23 cellular contexts compared by ENCODE assay signal in genomic region chr3:189727191-189727590, GRCh38.
"Had no signal": no experiment of that assay in that cellular context is flagged by ENCODE, and none has a peak within 500 bp of the region (broad histone marks: within the 10 kb centered on the region; RNA-seq: fewer than 3 reads in every experiment).

No MANE protein-coding gene starts in this region.

- H3K9me3 ChIP-seq: left lung, lower lobe of right lung, pancreas, right atrium auricular region, right lobe of liver, tibial nerve, uterus had no signal

- H3K4me1 ChIP-seq: lower lobe of right lung, pancreas, right atrium auricular region, right lobe of liver, tibial nerve, uterus had no signal

- H3K4me3 ChIP-seq: left lung, lower lobe of right lung, pancreas, right atrium auricular region, right lobe of liver, smooth muscle cell, tibial nerve, uterus had no signal

- DNase-seq: immature natural killer cell; kidney; left colon; left lung; lower lobe of right lung; mammary epithelial cell; mesenchymal stem cell; naive thymus-derived CD8-positive, alpha-beta T cell; nucleus accumbens; pancreas; right lobe of liver; stimulated activated CD4-positive, alpha-beta T cell treated with anti-CD3 and anti-CD28 coated beads, Interleukin-1b, Interleukin-23, amount 100 ng/mL, for 48 hours; stimulated activated CD4-positive, alpha-beta T cell treated with anti-CD3 and anti-CD28 coated beads, Interleukin-2, amount 100 ng/mL, for 48 hours; stimulated activated CD4-positive, alpha-beta T cell treated with anti-CD3 and anti-CD28 coated beads, Interleukin-4, amount 100 ng/mL, for 4 hours; stimulated activated CD8-positive, alpha-beta memory T cell treated with anti-CD3 and anti-CD28 coated beads, Interleukin-4, amount 100 ng/mL, for 48 hours; stimulated activated naive CD4-positive, alpha-beta T cell treated with Interleukin-2 at 50 U/mL for 16 hours; stimulated activated naive CD8-positive, alpha-beta T cell treated with anti-CD3 and anti-CD28 coated beads, Interleukin-15, amount 100 ng/mL, for 72 hours; substantia nigra; uterus had no signal

- H3K27ac ChIP-seq: left lung, lower lobe of right lung, pancreas, right atrium auricular region, right lobe of liver, tibial nerve, uterus had no signal

- H3K4me2 ChIP-seq: smooth muscle cell had no signal

- FAIRE-seq: islet of Langerhans, kidney, pancreas had no signal

- H3K36me3 ChIP-seq: left lung, lower lobe of right lung, pancreas, right atrium auricular region, right lobe of liver, tibial nerve, uterus had no signal

- H3K27me3 ChIP-seq: left lung, pancreas, right atrium auricular region, right lobe of liver, tibial nerve, uterus had no signal
